In the genomic region with DNA sequence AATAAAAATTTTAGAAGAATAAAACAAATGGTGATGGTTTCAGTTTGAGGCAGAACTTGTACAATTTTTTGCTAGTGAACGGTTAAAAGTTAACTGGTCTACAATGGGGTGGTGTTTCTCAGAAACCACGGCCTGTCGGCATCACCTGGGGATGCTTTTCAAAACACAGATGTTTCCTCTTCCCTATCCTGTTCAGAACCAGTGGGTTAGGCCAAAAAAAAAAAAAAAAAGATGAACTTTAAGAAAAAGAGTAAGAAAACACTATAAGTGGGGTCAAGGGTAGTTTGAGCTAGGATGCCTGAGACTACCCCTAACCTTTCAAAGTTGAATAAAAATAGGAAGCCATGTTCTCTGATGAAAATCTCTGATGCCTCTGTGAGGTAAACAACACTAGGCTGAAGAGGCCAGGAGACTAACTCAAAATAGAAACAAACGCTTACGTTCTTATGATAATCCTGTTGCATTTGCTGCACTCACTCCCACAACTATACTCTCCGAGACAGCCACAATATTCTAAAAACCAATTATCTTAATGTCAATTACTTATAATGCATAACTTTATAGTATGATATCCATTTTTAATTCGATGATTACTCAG, we compare ENCODE assay signal across 13 cellular contexts. TPM values are rescaled to one million over a fixed set of nuclear protein-coding genes. Genes with fewer than 3 reads are reported as not detected.
A peak's percentile ranks its signal among the peaks of the same experiment; 100 is the strongest.
DNase-seq lines count a peak whose midpoint lies in the region; ATAC-seq and TF ChIP-seq lines count a peak whose summit lies in the region.
"Had no signal": no experiment of that assay in that cellular context is flagged by ENCODE, and none has a peak within 500 bp of the region (broad histone marks: within the 10 kb centered on the region; RNA-seq: fewer than 3 reads in every experiment).

No MANE protein-coding gene starts in this region.

- H3K4me1 ChIP-seq in endodermal cell (ENCODE audit: control insufficient read depth, insufficient read depth, low read length) = no peaks in the 10 kb centered on the region

- H3K27ac ChIP-seq in endodermal cell (ENCODE audit: low read depth, low read length) = no peak overlapping the region
- H3K27ac ChIP-seq: cardiac muscle cell had no signal

- CTCF ChIA-PET in activated CD4-positive, alpha-beta memory T cell treated with anti-CD3 and anti-CD28 coated beads for 36 hours (lab: Charles Lee) = interaction anchor here (5.2 kb wide), 1 partner anchor 21 kb away, joined by 43 read pairs; a partner anchor contains a TSS

- peaks cover 5% of the 10 kb centered on the region for H3K27me3 ChIP-seq in endodermal cell (ENCODE audit: control insufficient read depth, insufficient read depth, low read length, poor library complexity, severe bottlenecking)
- H3K27me3 ChIP-seq: gastroesophageal sphincter had no signal

- H3K9me3 Mint-ChIP-seq in activated CD4-positive, alpha-beta memory T cell treated with anti-CD3 and anti-CD28 coated beads for 36 hours = no peaks in the 10 kb centered on the region
- H3K9me3 Mint-ChIP-seq in natural killer cell (no peaks in the 10 kb centered on the region), endodermal cell (no peaks in the 10 kb centered on the region)

- no peak overlapping the region for H3K9ac ChIP-seq in endodermal cell (ENCODE audit: extremely low read depth, low read length, poor library complexity, severe bottlenecking)

- ATAC-seq in GM21737 (IDR thresholded peaks at IDR 0.05; ENCODE audit: unreplicated experiment) = peak; percentile 23
- no peak for ATAC-seq in natural killer cell
- ATAC-seq: gastroesophageal sphincter had no signal

- POLR2A ChIA-PET in activated CD4-positive, alpha-beta memory T cell treated with anti-CD3 and anti-CD28 coated beads for 36 hours (lab: Charles Lee) = interaction anchor here (1.0 to 1.3 kb wide), 2 partner anchors 22 to 174 kb away, joined by 4 to 6 read pairs; a partner anchor contains a TSS

- peaks cover 1% of the 10 kb centered on the region for H3K36me3 Mint-ChIP-seq in activated CD4-positive, alpha-beta memory T cell treated with anti-CD3 and anti-CD28 coated beads for 36 hours
- H3K36me3 Mint-ChIP-seq in natural killer cell (no peaks in the 10 kb centered on the region), endodermal cell (ENCODE audit: low read depth) (no peaks in the 10 kb centered on the region)

- peaks cover 57% of the 10 kb centered on the region for H3K4me1 Mint-ChIP-seq in activated CD4-positive, alpha-beta memory T cell treated with anti-CD3 and anti-CD28 coated beads for 36 hours (ENCODE audit: low read depth)
- H3K4me1 Mint-ChIP-seq in natural killer cell (peaks cover 50 to 53% of the 10 kb centered on the region in 2 donors), endodermal cell (peaks cover 15% of the 10 kb centered on the region)

- no peak overlapping the region for H3K4me3 ChIP-seq in endodermal cell (ENCODE audit: low read length)
- H3K4me3 ChIP-seq: cardiac muscle cell, gastroesophageal sphincter had no signal

- no peaks in the 10 kb centered on the region for H3K27me3 Mint-ChIP-seq in activated CD4-positive, alpha-beta memory T cell treated with anti-CD3 and anti-CD28 coated beads for 36 hours
- no peaks in the 10 kb centered on the region for H3K27me3 Mint-ChIP-seq in natural killer cell (ENCODE audit: low read depth in 2 of 2)
- H3K27me3 Mint-ChIP-seq in endodermal cell (ENCODE audit: insufficient read depth) = peaks cover 6% of the 10 kb centered on the region

- intact Hi-C loops in activated CD4-positive, alpha-beta memory T cell treated with anti-CD3 and anti-CD28 coated beads for 36 hours (cut with micrococcal nuclease) = no loop called here
- intact Hi-C loops in natural killer cell (cut with micrococcal nuclease) = no loop called here

- H3K9me3 ChIP-seq in endodermal cell (ENCODE audit: control insufficient read depth, low read length) = no peaks in the 10 kb centered on the region
- H3K9me3 ChIP-seq: gastroesophageal sphincter had no signal

- peak; percentile 79 for DNase-seq in GDM1 (lab: John Stamatoyannopoulos, UW)
- peak; percentile 33 for DNase-seq in activated CD4-positive, alpha-beta memory T cell treated with anti-CD3 and anti-CD28 coated beads for 36 hours
- no peak for DNase-seq in natural killer cell
- no peak for DNase-seq in OCI-M1 (lab: John Stamatoyannopoulos, UW)
- no peak for DNase-seq in NCI-H510A (lab: John Stamatoyannopoulos, UW)
- DNase-seq in GM19240 (ENCODE audit: insufficient read length, low spot score) = no peak
- DNase-seq in endodermal cell = no peak
- DNase-seq: activated CD4-positive, alpha-beta T cell treated with anti-CD3 and anti-CD28 coated beads, Interleukin-2, amount 50 U/mL, for 48 hours; mesendoderm; NCI-H187 had no signal

- 94 to 100% methylated on average over 1 to 6 of the region's 7 CpGs for WGBS in endodermal cell (ENCODE audit: insufficient coverage in 1 of 2, insufficient read length in 1 of 2), 2 experiments

- H3K4me3 Mint-ChIP-seq in activated CD4-positive, alpha-beta memory T cell treated with anti-CD3 and anti-CD28 coated beads for 36 hours = peak overlapping the region; percentile 71
- peak overlapping the region; percentile 47 for H3K4me3 Mint-ChIP-seq in natural killer cell
- no peak overlapping the region for H3K4me3 Mint-ChIP-seq in endodermal cell

- no peak for TF ChIP-seq CTCF in natural killer cell (IDR thresholded peaks at IDR 0.05)
- no peak for TF ChIP-seq CTCF in endodermal cell (conservative IDR thresholded peaks at IDR 0.05)

- H3K27ac Mint-ChIP-seq in activated CD4-positive, alpha-beta memory T cell treated with anti-CD3 and anti-CD28 coated beads for 36 hours = peak overlapping the region; percentile 92
- peak overlapping the region; percentile 84 to 97 for H3K27ac Mint-ChIP-seq in natural killer cell
- H3K27ac Mint-ChIP-seq in endodermal cell = no peak overlapping the region

- no peaks in the 10 kb centered on the region for H3K36me3 ChIP-seq in endodermal cell (ENCODE audit: control insufficient read depth, insufficient read depth, low read length)
- H3K36me3 ChIP-seq: cardiac muscle cell had no signal

RNA-seq across cellular contexts. Expression of a gene that starts 3.3 kb away (rescaled TPM):
- 10 to 100 TPM; 35.7 to 37.3 TPM for total RNA-seq in activated CD4-positive, alpha-beta memory T cell treated with anti-CD3 and anti-CD28 coated beads for 36 hours
- total RNA-seq in natural killer cell = 10 to 100 TPM; 30.2 to 56.6 (median 36.8) TPM
- total RNA-seq in endodermal cell = 10 to 100 TPM; 35.0 to 46.8 TPM
- polyA plus RNA-seq in endodermal cell (2013, experiment 1 of 2) = 68.6 TPM
- 70.6 TPM for polyA plus RNA-seq in endodermal cell (2013, experiment 2 of 2)

RNA-seq across cellular contexts. Expression of a gene that starts 22.7 kb away (rescaled TPM):
- total RNA-seq in activated CD4-positive, alpha-beta memory T cell treated with anti-CD3 and anti-CD28 coated beads for 36 hours = 100 to 1,000 TPM; 217 to 218 TPM
- 100 to 1,000 TPM; 129 to 132 (median 130) TPM for total RNA-seq in natural killer cell
- total RNA-seq in endodermal cell = 10 to 100 TPM; 70.4 to 80.0 TPM
- polyA plus RNA-seq in endodermal cell (2013, experiment 1 of 2) = 85.3 TPM
- 88.8 TPM for polyA plus RNA-seq in endodermal cell (2013, experiment 2 of 2)

Comparison
In these comparisons a context has a peak if more than half of its experiments do, and no peak if none do; other contexts are left out.
1. DNase-seq: peak in GDM1 (single experiment) and activated CD4-positive, alpha-beta memory T cell treated with anti-CD3 and anti-CD28 coated beads for 36 hours (single experiment); none in natural killer cell (single experiment), OCI-M1 (single experiment), NCI-H510A (single experiment), GM19240 (single experiment) and endodermal cell (single experiment).